ENCODE assay signal across 1 cellular context in the genomic region with DNA sequence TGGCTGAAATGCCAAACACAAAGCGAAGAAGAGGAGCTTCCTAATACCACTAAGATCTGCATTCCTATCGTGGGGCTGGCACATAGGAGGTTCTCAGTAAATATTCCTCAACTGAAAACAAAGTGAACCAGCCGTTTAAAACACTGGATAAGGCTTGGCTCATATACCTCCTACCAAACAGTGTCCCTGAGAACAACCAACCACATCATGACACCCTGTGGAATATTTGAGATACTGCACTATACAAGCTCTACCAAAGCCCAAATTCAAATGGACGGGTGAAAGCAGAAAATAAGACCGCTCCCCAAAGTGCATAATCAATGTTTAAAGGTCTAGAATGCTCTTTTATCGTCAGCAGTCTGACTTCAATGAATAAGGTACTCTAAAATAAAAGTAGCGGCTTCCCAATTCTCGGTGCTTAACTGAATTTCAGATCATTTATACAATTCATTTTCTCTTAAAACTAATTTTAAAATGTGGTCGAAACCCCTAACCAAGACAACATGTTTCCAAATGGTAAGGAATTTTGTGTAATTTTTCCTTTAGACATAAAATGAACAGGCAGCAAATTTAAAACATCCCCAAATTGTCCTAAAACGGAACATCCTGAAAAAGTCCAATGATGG.
TF ChIP-seq lines count a peak whose summit lies in the region.

No MANE protein-coding gene starts in this region.

TF ChIP-seq in HepG2, 621 proteins besides CTCF, POLR2A, EP300 and RAD21 (continued from another document):
- TF ChIP-seq, protein P1, sequence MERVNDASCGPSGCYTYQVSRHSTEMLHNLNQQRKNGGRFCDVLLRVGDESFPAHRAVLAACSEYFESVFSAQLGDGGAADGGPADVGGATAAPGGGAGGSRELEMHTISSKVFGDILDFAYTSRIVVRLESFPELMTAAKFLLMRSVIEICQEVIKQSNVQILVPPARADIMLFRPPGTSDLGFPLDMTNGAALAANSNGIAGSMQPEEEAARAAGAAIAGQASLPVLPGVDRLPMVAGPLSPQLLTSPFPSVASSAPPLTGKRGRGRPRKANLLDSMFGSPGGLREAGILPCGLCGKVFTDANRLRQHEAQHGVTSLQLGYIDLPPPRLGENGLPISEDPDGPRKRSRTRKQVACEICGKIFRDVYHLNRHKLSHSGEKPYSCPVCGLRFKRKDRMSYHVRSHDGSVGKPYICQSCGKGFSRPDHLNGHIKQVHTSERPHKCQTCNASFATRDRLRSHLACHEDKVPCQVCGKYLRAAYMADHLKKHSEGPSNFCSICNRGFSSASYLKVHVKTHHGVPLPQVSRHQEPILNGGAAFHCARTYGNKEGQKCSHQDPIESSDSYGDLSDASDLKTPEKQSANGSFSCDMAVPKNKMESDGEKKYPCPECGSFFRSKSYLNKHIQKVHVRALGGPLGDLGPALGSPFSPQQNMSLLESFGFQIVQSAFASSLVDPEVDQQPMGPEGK (CRISPR knock-in tag; IDR thresholded peaks at IDR 0.05), result no peak
- TF ChIP-seq FOXM1 (CRISPR knock-in tag; IDR thresholded peaks at IDR 0.05) (no peak), ZNF430 (CRISPR knock-in tag; IDR thresholded peaks at IDR 0.05) (no peak), STAG1 (CRISPR knock-in tag; IDR thresholded peaks at IDR 0.05) (peak; percentile 57), RXRB (CRISPR knock-in tag; IDR thresholded peaks at IDR 0.05; ENCODE audit: borderline replicate concordance) (no peak)
